In the genomic region with DNA sequence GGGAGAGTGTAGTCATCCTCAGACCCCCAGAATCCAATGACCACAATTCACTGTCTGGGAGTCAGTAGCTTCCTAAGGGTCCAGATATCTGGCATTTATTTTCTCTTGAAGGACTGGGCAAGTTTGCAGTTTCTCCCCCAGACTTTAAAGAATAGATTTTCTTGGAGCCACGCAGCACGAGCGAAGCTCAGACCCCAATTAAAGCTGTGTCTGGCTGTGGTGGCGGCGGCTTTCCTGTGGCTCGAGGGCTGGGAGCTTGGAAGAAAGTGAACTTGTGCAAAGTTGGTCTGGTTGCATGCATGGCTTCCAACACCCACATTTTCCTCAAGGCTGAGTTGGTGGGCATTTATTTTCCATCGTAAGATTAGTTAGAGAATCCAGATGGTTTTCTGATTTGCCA, we compare ENCODE assay signal across 17 cellular contexts.
"Had no signal": no experiment of that assay in that cellular context is flagged by ENCODE, and none has a peak within 500 bp of the region (broad histone marks: within the 10 kb centered on the region; RNA-seq: fewer than 3 reads in every experiment).

No MANE protein-coding gene starts in this region.

- DNase-seq: activated CD4-positive, alpha-beta T cell treated with anti-CD3 and anti-CD28 coated beads for 36 hours; activated naive CD4-positive, alpha-beta T cell; activated naive CD8-positive, alpha-beta T cell treated with anti-CD3 and anti-CD28 coated beads, Interleukin-2, amount 10 ng/mL, durations not matched to agents 7 days and 5 days; cerebellar nuclear complex; esophagus squamous epithelium; hypothalamus; sigmoid colon; stimulated activated CD4-positive, alpha-beta T cell treated with anti-CD3 and anti-CD28 coated beads, Interleukin-12 subunit alpha, Interleukin-12 subunit beta, amount 100 ng/mL, for 4 hours; T-helper 17 cell; transverse colon had no signal

- H2AFZ ChIP-seq: neural progenitor cell had no signal

- H3K9me3 Mint-ChIP-seq: activated CD4-positive, alpha-beta memory T cell treated with anti-CD3 and anti-CD28 coated beads, Interleukin-2, amount 10 ng/mL, durations not matched to agents 7 days and 5 days; activated naive CD8-positive, alpha-beta T cell treated with anti-CD3 and anti-CD28 coated beads, Interleukin-2, amount 10 ng/mL, durations not matched to agents 7 days and 5 days; activated T-helper 1 cell treated with anti-CD3 and anti-CD28 coated beads, Interleukin-12 subunit alpha, Interleukin-12 subunit beta, Interleukin-2, Interleukin-4 antibody, amounts not matched to agents 30 ng/mL and 10 ng/mL and 1 ng/mL, durations not matched to agents 14 hours and 24 hours and 36 hours; stimulated activated effector memory CD8-positive, alpha-beta T cell treated with anti-CD3 and anti-CD28 coated beads, Interleukin-12 subunit alpha, Interleukin-12 subunit beta, amount 100 ng/mL, for 72 hours had no signal

- ATAC-seq: activated CD4-positive, alpha-beta T cell treated with anti-CD3 and anti-CD28 coated beads for 36 hours; pancreas; stimulated activated effector memory CD8-positive, alpha-beta T cell treated with anti-CD3 and anti-CD28 coated beads, Interleukin-12 subunit alpha, Interleukin-12 subunit beta, amount 100 ng/mL, for 72 hours; T-helper 17 cell had no signal

- H3K4me2 ChIP-seq: neural progenitor cell had no signal

- H3K27ac ChIP-seq: breast epithelium, esophagus squamous epithelium, neural progenitor cell, pancreas, transverse colon had no signal

- H3K4me3 ChIP-seq: breast epithelium, esophagus squamous epithelium, neural progenitor cell, pancreas, sigmoid colon, transverse colon had no signal

- H3K4me1 Mint-ChIP-seq: activated CD4-positive, alpha-beta memory T cell treated with anti-CD3 and anti-CD28 coated beads, Interleukin-2, amount 10 ng/mL, durations not matched to agents 7 days and 5 days; activated CD4-positive, alpha-beta T cell treated with anti-CD3 and anti-CD28 coated beads for 36 hours; T-helper 17 cell had no signal

- H3K36me3 ChIP-seq: breast epithelium, esophagus squamous epithelium, neural progenitor cell, pancreas, sigmoid colon, transverse colon had no signal

- H3K27me3 ChIP-seq: breast epithelium, esophagus squamous epithelium, neural progenitor cell, pancreas, sigmoid colon, transverse colon had no signal

- H3K9me3 ChIP-seq: breast epithelium, esophagus squamous epithelium, pancreas, sigmoid colon, transverse colon had no signal

- H3K36me3 Mint-ChIP-seq: activated naive CD8-positive, alpha-beta T cell treated with anti-CD3 and anti-CD28 coated beads, Interleukin-2, amount 10 ng/mL, durations not matched to agents 7 days and 5 days had no signal

- H3K27ac Mint-ChIP-seq: activated CD4-positive, alpha-beta memory T cell treated with anti-CD3 and anti-CD28 coated beads, Interleukin-2, amount 10 ng/mL, durations not matched to agents 7 days and 5 days; activated CD4-positive, alpha-beta T cell treated with anti-CD3 and anti-CD28 coated beads for 36 hours; activated naive CD8-positive, alpha-beta T cell treated with anti-CD3 and anti-CD28 coated beads, Interleukin-2, amount 10 ng/mL, durations not matched to agents 7 days and 5 days; activated T-helper 1 cell treated with anti-CD3 and anti-CD28 coated beads, Interleukin-12 subunit alpha, Interleukin-12 subunit beta, Interleukin-2, Interleukin-4 antibody, amounts not matched to agents 30 ng/mL and 10 ng/mL and 1 ng/mL, durations not matched to agents 14 hours and 24 hours and 36 hours; neural progenitor cell; stimulated activated effector memory CD8-positive, alpha-beta T cell treated with anti-CD3 and anti-CD28 coated beads, Interleukin-12 subunit alpha, Interleukin-12 subunit beta, amount 100 ng/mL, for 72 hours; T-helper 17 cell had no signal

- H3K4me3 Mint-ChIP-seq: activated CD4-positive, alpha-beta memory T cell treated with anti-CD3 and anti-CD28 coated beads, Interleukin-2, amount 10 ng/mL, durations not matched to agents 7 days and 5 days; activated CD4-positive, alpha-beta T cell treated with anti-CD3 and anti-CD28 coated beads for 36 hours; activated naive CD8-positive, alpha-beta T cell treated with anti-CD3 and anti-CD28 coated beads, Interleukin-2, amount 10 ng/mL, durations not matched to agents 7 days and 5 days; activated T-helper 1 cell treated with anti-CD3 and anti-CD28 coated beads, Interleukin-12 subunit alpha, Interleukin-12 subunit beta, Interleukin-2, Interleukin-4 antibody, amounts not matched to agents 30 ng/mL and 10 ng/mL and 1 ng/mL, durations not matched to agents 14 hours and 24 hours and 36 hours; mesothelial cell of epicardium; neural progenitor cell; stimulated activated effector memory CD8-positive, alpha-beta T cell treated with anti-CD3 and anti-CD28 coated beads, Interleukin-12 subunit alpha, Interleukin-12 subunit beta, amount 100 ng/mL, for 72 hours; T-helper 17 cell had no signal

- H3K4me1 ChIP-seq: breast epithelium, neural progenitor cell, pancreas had no signal

- H3K9ac ChIP-seq: neural progenitor cell had no signal
